31 cellular contexts compared by ENCODE assay signal in the genomic region with DNA sequence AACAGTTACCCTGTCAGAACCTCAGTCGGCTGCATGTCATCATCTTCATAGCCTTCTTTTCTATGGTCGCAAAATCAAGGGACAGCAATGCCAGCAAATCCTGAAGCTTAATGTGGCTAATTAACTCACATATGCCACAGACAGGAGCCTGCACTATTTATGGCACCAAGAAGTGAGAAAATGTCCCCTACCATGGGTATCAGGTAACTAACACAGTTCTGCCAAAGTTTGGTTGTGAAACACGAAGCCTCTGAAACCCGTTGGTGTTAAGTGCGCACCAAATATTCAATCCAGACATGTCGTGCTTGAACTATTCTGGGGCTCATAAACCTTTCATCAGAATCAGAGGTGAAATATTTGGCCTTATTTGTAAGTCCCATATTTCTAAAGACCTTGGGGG.
"Had no signal": no experiment of that assay in that cellular context is flagged by ENCODE, and none has a peak within 500 bp of the region (broad histone marks: within the 10 kb centered on the region; RNA-seq: fewer than 3 reads in every experiment).

No MANE protein-coding gene starts in this region.

- H3K27ac Mint-ChIP-seq: mesothelial cell of epicardium; naive B cell; natural killer cell; neural progenitor cell; progenitor cell of endocrine pancreas; stimulated activated naive B cell treated with anti-CD40 and anti-IgM and Interleukin-4, amounts not matched to agents 10 μg/mL and 1 μg/mL and 100 μg/mL, for 72 hours had no signal

- H3K36me3 ChIP-seq: left lung, lower lobe of right lung, neural progenitor cell, neutrophil, stomach, thyroid gland, transverse colon, upper lobe of left lung, vagina had no signal

- H3K4me1 Mint-ChIP-seq: naive B cell, natural killer cell, neural progenitor cell had no signal

- ATAC-seq: left lung; lower lobe of right lung; natural killer cell; right cardiac atrium; sciatic nerve; stimulated activated naive B cell treated with anti-CD40 and anti-IgM and Interleukin-4, amounts not matched to agents 10 μg/mL and 1 μg/mL and 100 μg/mL, for 72 hours; stimulated activated naive CD8-positive, alpha-beta T cell treated with anti-CD3 and anti-CD28 coated beads, Interleukin-15, Interleukin-2, amounts not matched to agents 100 U/mL and 50 U/mL, for 24 hours had no signal

- H3K4me1 ChIP-seq: left lung, lower lobe of right lung, neural progenitor cell, parathyroid adenoma, stomach, testis, thyroid gland, transverse colon, upper lobe of left lung, vagina had no signal

- H3K4me3 Mint-ChIP-seq: mesothelial cell of epicardium; naive B cell; natural killer cell; nephron progenitor cell; neural progenitor cell; stimulated activated naive B cell treated with anti-CD40 and anti-IgM and Interleukin-4, amounts not matched to agents 10 μg/mL and 1 μg/mL and 100 μg/mL, for 72 hours had no signal

- H3K4me3 ChIP-seq: hepatocyte, left lung, lower lobe of right lung, neural progenitor cell, skin epidermis, stomach, testis, thyroid gland, transverse colon, upper lobe of left lung, vagina had no signal

- H3K27me3 Mint-ChIP-seq: progenitor cell of endocrine pancreas had no signal

- H3K9me3 Mint-ChIP-seq: mesothelial cell of epicardium; natural killer cell; stimulated activated naive B cell treated with anti-CD40 and anti-IgM and Interleukin-4, amounts not matched to agents 10 μg/mL and 1 μg/mL and 100 μg/mL, for 72 hours had no signal

- H3K9me3 ChIP-seq: left lung, lower lobe of right lung, neutrophil, stomach, testis, thyroid gland, transverse colon, upper lobe of left lung, vagina had no signal

- H3K27ac ChIP-seq: hepatocyte, left lung, lower lobe of right lung, neural progenitor cell, neutrophil, parathyroid adenoma, skin epidermis, stomach, testis, thyroid gland, transverse colon, upper lobe of left lung, vagina had no signal

- H3K36me3 Mint-ChIP-seq: mesothelial cell of epicardium; naive B cell; natural killer cell; neural progenitor cell; stimulated activated naive B cell treated with anti-CD40 and anti-IgM and Interleukin-4, amounts not matched to agents 10 μg/mL and 1 μg/mL and 100 μg/mL, for 72 hours had no signal

- H3K27me3 ChIP-seq: hepatocyte, left lung, neural progenitor cell, neutrophil, stomach, testis, thyroid gland, transverse colon, upper lobe of left lung, vagina had no signal

- DNase-seq: islet precursor cell; left lung; lower lobe of right lung; mammary epithelial cell; mesenchymal stem cell; naive B cell; natural killer cell; nephron progenitor cell; occipital lobe; retina; right cardiac atrium; stimulated activated CD4-positive, alpha-beta T cell treated with anti-CD3 and anti-CD28 coated beads, Interleukin-12 subunit alpha, Interleukin-12 subunit beta, amount 100 ng/mL, for 4 hours; stimulated activated CD4-positive, alpha-beta T cell treated with anti-CD3 and anti-CD28 coated beads, Interleukin-15, amount 100 ng/mL, for 24 hours; stimulated activated CD4-positive, alpha-beta T cell treated with anti-CD3 and anti-CD28 coated beads, Interleukin-2, amount 100 ng/mL, for 24 hours; stimulated activated CD4-positive, alpha-beta T cell treated with anti-CD3 and anti-CD28 coated beads, Interleukin-4, amount 100 ng/mL, for 1 hour; stimulated activated naive B cell treated with anti-CD40 and anti-IgM and Interleukin-4, amounts not matched to agents 10 μg/mL and 1 μg/mL and 100 μg/mL, for 72 hours; stimulated activated naive CD8-positive, alpha-beta T cell treated with anti-CD3 and anti-CD28 coated beads, Interleukin-15, Interleukin-2, amounts not matched to agents 100 U/mL and 50 U/mL, for 24 hours; stomach; testis; thyroid gland; transverse colon; upper lobe of left lung had no signal
